Comparison of ENCODE assay signal across 8 cellular contexts in genomic region chr9:113520109-113520642, GRCh38. TPM values are rescaled to one million over a fixed set of nuclear protein-coding genes. Genes with fewer than 3 reads are reported as not detected.
DNase-seq lines count a peak whose midpoint lies in the region; ATAC-seq and TF ChIP-seq lines count a peak whose summit lies in the region.

No MANE protein-coding gene starts in this region.

- H3K27ac ChIP-seq in lower lobe of right lung = no peak overlapping the region

- H3K4me1 ChIP-seq in lower lobe of right lung = peaks cover 55% of the 10 kb centered on the region

- peaks cover 2% of the 10 kb centered on the region for H3K27me3 Mint-ChIP-seq in activated T-helper 1 cell treated with anti-CD3 and anti-CD28 coated beads, Interleukin-12 subunit alpha, Interleukin-12 subunit beta, Interleukin-2, Interleukin-4 antibody, amounts not matched to agents 30 ng/mL and 10 ng/mL and 1 ng/mL, durations not matched to agents 14 hours and 24 hours and 36 hours (ENCODE audit: insufficient read depth)
- H3K27me3 Mint-ChIP-seq in immature natural killer cell (ENCODE audit: low read depth in 3 of 3) = peaks cover 14 to 30% (median 15%) of the 10 kb centered on the region in 3 donors
- no peaks in the 10 kb centered on the region for H3K27me3 Mint-ChIP-seq in stimulated activated naive CD8-positive, alpha-beta T cell treated with anti-CD3 and anti-CD28 coated beads, Interleukin-15, Interleukin-2, amounts not matched to agents 100 ng/mL and 50 ng/mL, for 24 hours

- H3K36me3 ChIP-seq in lower lobe of right lung = peaks cover 14% of the 10 kb centered on the region

- peak overlapping the region; percentile 52 for H3K27ac Mint-ChIP-seq in activated T-helper 1 cell treated with anti-CD3 and anti-CD28 coated beads, Interleukin-12 subunit alpha, Interleukin-12 subunit beta, Interleukin-2, Interleukin-4 antibody, amounts not matched to agents 30 ng/mL and 10 ng/mL and 1 ng/mL, durations not matched to agents 14 hours and 24 hours and 36 hours
- peak overlapping the region; percentile 96 to 99 (median 98) for H3K27ac Mint-ChIP-seq in immature natural killer cell
- peak overlapping the region; percentile 91 for H3K27ac Mint-ChIP-seq in stimulated activated naive CD8-positive, alpha-beta T cell treated with anti-CD3 and anti-CD28 coated beads, Interleukin-15, Interleukin-2, amounts not matched to agents 100 ng/mL and 50 ng/mL, for 24 hours

- intact Hi-C loops in activated T-helper 1 cell treated with anti-CD3 and anti-CD28 coated beads, Interleukin-12 subunit alpha, Interleukin-12 subunit beta, Interleukin-2, Interleukin-4 antibody, amounts not matched to agents 30 ng/mL and 10 ng/mL and 1 ng/mL, durations not matched to agents 14 hours and 24 hours and 36 hours (cut with micrococcal nuclease) = no loop called here
- intact Hi-C loops in lower lobe of right lung (cut with DNase I) = no loop called here

- no peak for ATAC-seq in HG02623 (IDR thresholded peaks at IDR 0.05; ENCODE audit: unreplicated experiment)
- ATAC-seq in HG03469 (IDR thresholded peaks at IDR 0.05; ENCODE audit: unreplicated experiment) = no peak
- ATAC-seq in lower lobe of right lung = no peak

- H3K4me3 Mint-ChIP-seq in activated T-helper 1 cell treated with anti-CD3 and anti-CD28 coated beads, Interleukin-12 subunit alpha, Interleukin-12 subunit beta, Interleukin-2, Interleukin-4 antibody, amounts not matched to agents 30 ng/mL and 10 ng/mL and 1 ng/mL, durations not matched to agents 14 hours and 24 hours and 36 hours = peak overlapping the region; percentile 95
- H3K4me3 Mint-ChIP-seq in immature natural killer cell = peak overlapping the region; percentile 98 to 99 (median 99)
- H3K4me3 Mint-ChIP-seq in stimulated activated naive CD8-positive, alpha-beta T cell treated with anti-CD3 and anti-CD28 coated beads, Interleukin-15, Interleukin-2, amounts not matched to agents 100 ng/mL and 50 ng/mL, for 24 hours = peak overlapping the region; percentile 92

- no peak for TF ChIP-seq CTCF in lower lobe of right lung (IDR thresholded peaks at IDR 0.05)

- peaks cover 54% of the 10 kb centered on the region for H3K36me3 Mint-ChIP-seq in activated T-helper 1 cell treated with anti-CD3 and anti-CD28 coated beads, Interleukin-12 subunit alpha, Interleukin-12 subunit beta, Interleukin-2, Interleukin-4 antibody, amounts not matched to agents 30 ng/mL and 10 ng/mL and 1 ng/mL, durations not matched to agents 14 hours and 24 hours and 36 hours (ENCODE audit: low read depth)
- H3K36me3 Mint-ChIP-seq in immature natural killer cell = peaks cover 31 to 41% (median 34%) of the 10 kb centered on the region in 3 donors
- H3K36me3 Mint-ChIP-seq in stimulated activated naive CD8-positive, alpha-beta T cell treated with anti-CD3 and anti-CD28 coated beads, Interleukin-15, Interleukin-2, amounts not matched to agents 100 ng/mL and 50 ng/mL, for 24 hours (ENCODE audit: low read depth) = peaks cover 41% of the 10 kb centered on the region

- DNase-seq in HT1080 (ENCODE audit: low read depth) (peak; percentile 82), immature natural killer cell (peak; percentile 73 to 78 (median 75)), NCI-H1436 (lab: John Stamatoyannopoulos, UW) (no peak), lower lobe of right lung (no peak)
- peak; percentile 14 for DNase-seq in activated T-helper 1 cell treated with anti-CD3 and anti-CD28 coated beads, Interleukin-12 subunit alpha, Interleukin-12 subunit beta, Interleukin-2, Interleukin-4 antibody, amounts not matched to agents 30 ng/mL and 10 ng/mL and 1 ng/mL, durations not matched to agents 14 hours and 24 hours and 36 hours (ENCODE audit: low spot score)

- H3K9me3 ChIP-seq in lower lobe of right lung = no peaks in the 10 kb centered on the region

- H3K4me1 Mint-ChIP-seq in activated T-helper 1 cell treated with anti-CD3 and anti-CD28 coated beads, Interleukin-12 subunit alpha, Interleukin-12 subunit beta, Interleukin-2, Interleukin-4 antibody, amounts not matched to agents 30 ng/mL and 10 ng/mL and 1 ng/mL, durations not matched to agents 14 hours and 24 hours and 36 hours (ENCODE audit: low read depth) = peaks cover 87% of the 10 kb centered on the region
- H3K4me1 Mint-ChIP-seq in immature natural killer cell = peaks cover 86 to 88% of the 10 kb centered on the region in 2 donors
- H3K4me1 Mint-ChIP-seq in stimulated activated naive CD8-positive, alpha-beta T cell treated with anti-CD3 and anti-CD28 coated beads, Interleukin-15, Interleukin-2, amounts not matched to agents 100 ng/mL and 50 ng/mL, for 24 hours (ENCODE audit: low read depth) = peaks cover 93% of the 10 kb centered on the region

- H3K4me3 ChIP-seq in lower lobe of right lung = no peak overlapping the region

- H3K9me3 Mint-ChIP-seq in activated T-helper 1 cell treated with anti-CD3 and anti-CD28 coated beads, Interleukin-12 subunit alpha, Interleukin-12 subunit beta, Interleukin-2, Interleukin-4 antibody, amounts not matched to agents 30 ng/mL and 10 ng/mL and 1 ng/mL, durations not matched to agents 14 hours and 24 hours and 36 hours = no peaks in the 10 kb centered on the region
- no peaks in the 10 kb centered on the region for H3K9me3 Mint-ChIP-seq in immature natural killer cell
- no peaks in the 10 kb centered on the region for H3K9me3 Mint-ChIP-seq in stimulated activated naive CD8-positive, alpha-beta T cell treated with anti-CD3 and anti-CD28 coated beads, Interleukin-15, Interleukin-2, amounts not matched to agents 100 ng/mL and 50 ng/mL, for 24 hours

- no peaks in the 10 kb centered on the region for H3K27me3 ChIP-seq in lower lobe of right lung (ENCODE audit: low read depth)

RNA-seq across cellular contexts. Expression of gene RGS3, which starts 56.6 kb away (rescaled TPM):
- 51.4 and 52.0 TPM in 2 replicates for total RNA-seq in HT1080 (2014; rRNA removed; shearing (Covaris generic))
- 54.0 and 54.5 TPM in 2 replicates for polyA plus RNA-seq in HT1080 (2015; cell fraction: cytosol; rRNA removed)
- 67.7 and 73.3 TPM in 2 replicates for polyA plus RNA-seq in HT1080 (2015; cell fraction: nucleus; rRNA removed)
- 122 and 128 TPM in 2 replicates for total RNA-seq in activated T-helper 1 cell treated with anti-CD3 and anti-CD28 coated beads, Interleukin-12 subunit alpha, Interleukin-12 subunit beta, Interleukin-2, Interleukin-4 antibody, amounts not matched to agents 30 ng/mL and 10 ng/mL and 1 ng/mL, durations not matched to agents 14 hours and 24 hours and 36 hours
- polyA plus RNA-seq in immature natural killer cell = 100 to 1,000 TPM in 1 of 3 donors, 10 to 100 TPM in 2; 76.9 to 230 (median 90.7) TPM
- 66.2 TPM for total RNA-seq in lower lobe of right lung

Comparison
In these comparisons a context has a peak if more than half of its experiments do, and no peak if none do; other contexts are left out.
1. DNase-seq: peak in HT1080 (single experiment), activated T-helper 1 cell treated with anti-CD3 and anti-CD28 coated beads, Interleukin-12 subunit alpha, Interleukin-12 subunit beta, Interleukin-2, Interleukin-4 antibody, amounts not matched to agents 30 ng/mL and 10 ng/mL and 1 ng/mL, durations not matched to agents 14 hours and 24 hours and 36 hours (single experiment) and immature natural killer cell (3 of 3); none in NCI-H1436 (single experiment) and lower lobe of right lung (single experiment).
2. Peak in every context shown above with its lines, with median percentiles within 50 percentile points of each other: H3K27ac Mint-ChIP-seq and H3K4me3 Mint-ChIP-seq.